In genomic region chr4:74206088-74206826, GRCh38 we compare ENCODE assay signal across 1 cellular context.
TF ChIP-seq lines count a peak whose summit lies in the region.

No MANE protein-coding gene starts in this region.

TF ChIP-seq in K562, 482 proteins besides CTCF, POLR2A, EP300 and RAD21 (continued from another document and continues in another):
- TF ChIP-seq FOXP4 (CRISPR knock-in tag; IDR thresholded peaks at IDR 0.05; ENCODE audit: borderline replicate concordance) (no peak), MTA3 (IDR thresholded peaks at IDR 0.05; ENCODE audit: borderline replicate concordance) (no peak), CLOCK (CRISPR knock-in tag; IDR thresholded peaks at IDR 0.05; ENCODE audit: borderline replicate concordance) (no peak), AFF4 (CRISPR knock-in tag; IDR thresholded peaks at IDR 0.05) (no peak), SNRNP70 (optimal IDR thresholded peaks at IDR 0.05; ENCODE audit: low read depth, low read length) (no peak), ERF (CRISPR knock-in tag; IDR thresholded peaks at IDR 0.05) (no peak), SMARCE1 (IDR thresholded peaks at IDR 0.05) (peak; percentile 69; the same call in 1 of the 2 replicates), TOE1 (IDR thresholded peaks at IDR 0.05; ENCODE audit: borderline replicate concordance) (no peak), TOE1 (CRISPR knock-in tag; IDR thresholded peaks at IDR 0.05; ENCODE audit: borderline replicate concordance, low read depth) (no peak), E2F3 (CRISPR knock-in tag; IDR thresholded peaks at IDR 0.05) (no peak), ARID2 (IDR thresholded peaks at IDR 0.05) (no peak), ZNF57 (CRISPR knock-in tag; IDR thresholded peaks at IDR 0.05) (no peak), TCF3 (CRISPR knock-in tag; IDR thresholded peaks at IDR 0.05) (peak; percentile 89), FOXP1 (CRISPR knock-in tag; IDR thresholded peaks at IDR 0.05) (no peak), ETS2 (tag; IDR thresholded peaks at IDR 0.05; ENCODE audit: borderline replicate concordance, poor library complexity, severe bottlenecking) (no peak), NBN (IDR thresholded peaks at IDR 0.05; ENCODE audit: low read depth) (peak; percentile 39; the same call in 1 of the 2 replicates), JUND (IDR thresholded peaks at IDR 0.05; ENCODE audit: borderline replicate concordance, low read depth, low read length) (peak; percentile 86), JUND (tag; IDR thresholded peaks at IDR 0.05; ENCODE audit: borderline replicate concordance, low read depth, low read length) (peak; percentile 79; the same call in 2 of the 3 replicates), FOXO4 (CRISPR knock-in tag; IDR thresholded peaks at IDR 0.05) (no peak), MXD1 (CRISPR knock-in tag; IDR thresholded peaks at IDR 0.05; ENCODE audit: borderline replicate concordance, poor library complexity, severe bottlenecking) (no peak), TCFL5 (CRISPR knock-in tag; conservative IDR thresholded peaks at IDR 0.05) (no peak), TBP (optimal IDR thresholded peaks at IDR 0.05; ENCODE audit: low read depth, low read length) (peak; percentile 31), KLF6 (CRISPR knock-in tag; IDR thresholded peaks at IDR 0.05; ENCODE audit: borderline replicate concordance) (no peak), POLR2G (IDR thresholded peaks at IDR 0.05; ENCODE audit: low read depth, low read length) (no peak), ID3 (CRISPR knock-in tag; IDR thresholded peaks at IDR 0.05) (no peak), ID3 (tag; IDR thresholded peaks at IDR 0.05) (no peak), GATAD2A (IDR thresholded peaks at IDR 0.05) (no peak), ATF1 (CRISPR knock-in tag; IDR thresholded peaks at IDR 0.05) (no peak), ATF1 (tag; IDR thresholded peaks at IDR 0.05) (no peak), MYBL2 (IDR thresholded peaks at IDR 0.05; ENCODE audit: low read depth) (no peak; the same call in 1 of the 2 replicates), MYBL2 (CRISPR knock-in tag; IDR thresholded peaks at IDR 0.05; ENCODE audit: borderline replicate concordance) (no peak), RBM22 (IDR thresholded peaks at IDR 0.05; ENCODE audit: low read depth, low read length, poor library complexity, severe bottlenecking) (no peak), ARID1B (IDR thresholded peaks at IDR 0.05) (peak; percentile 90), ZNF408 (CRISPR knock-in tag; IDR thresholded peaks at IDR 0.05; ENCODE audit: low read depth) (no peak), BDP1 (IDR thresholded peaks at IDR 0.05; ENCODE audit: insufficient read depth, insufficient read length) (no peak), PKNOX1 (IDR thresholded peaks at IDR 0.05) (0 out of 2 replicates have a peak, but pooled peaks have one; percentile 18), ZNF395 (CRISPR knock-in tag; IDR thresholded peaks at IDR 0.05) (0 out of 2 replicates have a peak, but pooled peaks have one; percentile 43), GTF2E2 (tag; IDR thresholded peaks at IDR 0.05) (no peak), SREBF2 (CRISPR knock-in tag; IDR thresholded peaks at IDR 0.05) (no peak), CBX1 (IDR thresholded peaks at IDR 0.05; ENCODE audit: low read depth) (no peak), MEF2A (IDR thresholded peaks at IDR 0.05; ENCODE audit: control insufficient read depth, low read depth, low read length) (peak; percentile 64; the same call in 1 of the 2 replicates), CBFA2T3 (IDR thresholded peaks at IDR 0.05) (peak; percentile 94), CREB1 (IDR thresholded peaks at IDR 0.05) (peak; percentile 11; the same call in 1 of the 2 replicates), CREB1 (CRISPR knock-in tag; IDR thresholded peaks at IDR 0.05) (no peak), ESRRA (IDR thresholded peaks at IDR 0.05; ENCODE audit: borderline replicate concordance, low read depth) (no peak), HSF4 (CRISPR knock-in tag; IDR thresholded peaks at IDR 0.05; ENCODE audit: borderline replicate concordance) (no peak), CAMTA2 (CRISPR knock-in tag; conservative IDR thresholded peaks at IDR 0.05) (no peak), ZNF431 (CRISPR knock-in tag; IDR thresholded peaks at IDR 0.05) (no peak), RREB1 (CRISPR knock-in tag; IDR thresholded peaks at IDR 0.05) (no peak)
